Comparison of ENCODE assay signal across 10 cellular contexts in genomic region chr9:89491688-89492087, GRCh38. TPM values are rescaled to one million over a fixed set of nuclear protein-coding genes. Genes with fewer than 3 reads are reported as not detected.
A peak's percentile ranks its signal among the peaks of the same experiment; 100 is the strongest.
DNase-seq lines count a peak whose midpoint lies in the region; ATAC-seq, FAIRE-seq and TF ChIP-seq lines count a peak whose summit lies in the region.
"Had no signal": no experiment of that assay in that cellular context is flagged by ENCODE, and none has a peak within 500 bp of the region (broad histone marks: within the 10 kb centered on the region; RNA-seq: fewer than 3 reads in every experiment).

No MANE protein-coding gene starts in this region.

- TF ChIP-seq POLR2A in GM12891 (IDR thresholded peaks at IDR 0.05; ENCODE audit: low read depth, low read length), result no peak

- no peak overlapping the region for H3K4me3 ChIP-seq in BLaER1
- H3K4me3 ChIP-seq: coronary artery had no signal

- no peak for DNase-seq in GM12891 (ENCODE audit: insufficient read length, low spot score)
- peak; percentile 61 for DNase-seq in activated CD8-positive, alpha-beta memory T cell treated with anti-CD3 and anti-CD28 coated beads, Interleukin-2, amount 50 U/mL, for 48 hours
- no peak for DNase-seq in NCI-H1930 (lab: John Stamatoyannopoulos, UW)
- no peak for DNase-seq in NCI-H1417 treated with DMSO at 0.1 percent for 48 hours (lab: John Stamatoyannopoulos, UW)
- DNase-seq: EL had no signal

- H3K4me1 ChIP-seq in BLaER1, result peaks cover 70% of the 10 kb centered on the region

- peak; percentile 60 for FAIRE-seq in GM12891 (lab: Jason Lieb, UNC)

- H3K9me3 ChIP-seq in BLaER1, result peaks cover 17% of the 10 kb centered on the region

- H3K27me3 ChIP-seq in BLaER1 (no peaks in the 10 kb centered on the region), layer of hippocampus (ENCODE audit: control insufficient read depth, insufficient read depth, low read length) (no peaks in the 10 kb centered on the region)

- peak overlapping the region; percentile 37 for H3K4me2 ChIP-seq in BLaER1

- H4K20me1 ChIP-seq in BLaER1, result peaks cover 97% of the 10 kb centered on the region

- ATAC-seq in GM19351 (IDR thresholded peaks at IDR 0.05; ENCODE audit: unreplicated experiment) (no peak), GM18909 (IDR thresholded peaks at IDR 0.05; ENCODE audit: poor library complexity, unreplicated experiment) (no peak)

- no peak overlapping the region for H3K9ac ChIP-seq in BLaER1

- H3K27ac ChIP-seq in BLaER1 (no peak overlapping the region), layer of hippocampus (ENCODE audit: low read depth, low read length) (peak overlapping the region; percentile 62)
- H3K27ac ChIP-seq: coronary artery had no signal

- peaks cover 44% of the 10 kb centered on the region for H3K36me3 ChIP-seq in BLaER1

TF ChIP-seq in GM12891, 5 proteins besides CTCF, POLR2A, EP300 and RAD21:
- TF ChIP-seq TAF1 (IDR thresholded peaks at IDR 0.05; ENCODE audit: low read depth, low read length) (no peak), POLR2AphosphoS5 (IDR thresholded peaks at IDR 0.05; ENCODE audit: low read depth, low read length) (no peak), SPI1 (IDR thresholded peaks at IDR 0.05; ENCODE audit: low read depth, low read length) (no peak), PAX5 (IDR thresholded peaks at IDR 0.05; ENCODE audit: insufficient read depth, low read length, severe bottlenecking) (no peak), POU2F2 (IDR thresholded peaks at IDR 0.05; ENCODE audit: low read depth, low read length) (no peak)

RNA-seq across cellular contexts. Expression of gene SEMA4D, which starts 6.2 kb away (rescaled TPM):
- polyA plus RNA-seq in GM12891 (2012; ENCODE audit: low read depth, missing spikeins), result 42.2 TPM
